13 cellular contexts compared by ENCODE assay signal in genomic region chr9:131409458-131409992, GRCh38. TPM values are rescaled to one million over a fixed set of nuclear protein-coding genes. Genes with fewer than 3 reads are reported as not detected.
DNase-seq lines count a peak whose midpoint lies in the region; ATAC-seq and TF ChIP-seq lines count a peak whose summit lies in the region.
"Had no signal": no experiment of that assay in that cellular context is flagged by ENCODE, and none has a peak within 500 bp of the region (broad histone marks: within the 10 kb centered on the region; RNA-seq: fewer than 3 reads in every experiment).

No MANE protein-coding gene starts in this region.

- no peaks in the 10 kb centered on the region for H3K27me3 Mint-ChIP-seq in activated T-helper 17 cell treated with anti-CD3 and anti-CD28 coated beads, Interleukin-2, amount 50 U/mL, for 72 hours

- peaks cover 25% of the 10 kb centered on the region for H3K36me3 Mint-ChIP-seq in activated T-helper 17 cell treated with anti-CD3 and anti-CD28 coated beads, Interleukin-2, amount 50 U/mL, for 72 hours (ENCODE audit: low read depth)

- H2AK5ac ChIP-seq in mesenchymal stem cell (ENCODE audit: low read length, severe bottlenecking), result no peak overlapping the region

- H2BK12ac ChIP-seq in mesenchymal stem cell (ENCODE audit: low read length in 2 of 2), result no peak overlapping the region

- TF ChIP-seq POLR2A in transverse colon (IDR thresholded peaks at IDR 0.05), result no peak

- H3K36me3 ChIP-seq in heart right ventricle, result peaks cover 0 to 13% (median 0%) of the 10 kb centered on the region in 9 donors
- H3K36me3 ChIP-seq in mesenchymal stem cell (ENCODE audit: control insufficient read depth in 1 of 2, insufficient read depth in 2 of 2, low read depth in 1 of 2, low read length in 2 of 2), result peaks cover 3 to 8% of the 10 kb centered on the region in 2 experiments
- H3K36me3 ChIP-seq in transverse colon, result no peaks in the 10 kb centered on the region
- H3K36me3 ChIP-seq: tibial artery had no signal

- no peaks in the 10 kb centered on the region for H3K9me3 Mint-ChIP-seq in activated T-helper 17 cell treated with anti-CD3 and anti-CD28 coated beads, Interleukin-2, amount 50 U/mL, for 72 hours

- no peak for DNase-seq in heart right ventricle
- DNase-seq in left ventricle myocardium superior, result no peak
- DNase-seq in mesenchymal stem cell, result no peak
- DNase-seq in transverse colon, result no peak
- no peak for DNase-seq in NCI-H1105 (lab: John Stamatoyannopoulos, UW)
- DNase-seq in COR-L47 (lab: John Stamatoyannopoulos, UW), result no peak
- DNase-seq: C1 segment of cervical spinal cord, NCI-H146, tibial artery had no signal

- H4K8ac ChIP-seq in mesenchymal stem cell (ENCODE audit: low read length), result no peak overlapping the region

- peaks cover 69% of the 10 kb centered on the region for H3K4me1 Mint-ChIP-seq in activated T-helper 17 cell treated with anti-CD3 and anti-CD28 coated beads, Interleukin-2, amount 50 U/mL, for 72 hours

- H3K18ac ChIP-seq in mesenchymal stem cell (ENCODE audit: low read depth in 1 of 2, low read length in 2 of 2), result no peak overlapping the region

- peak overlapping the region in 8 of 10 donors; percentile 37 to 89 (median 57) for H3K27ac ChIP-seq in heart right ventricle
- H3K27ac ChIP-seq in mesenchymal stem cell (ENCODE audit: low read length, poor library complexity, severe bottlenecking), result no peak overlapping the region
- H3K27ac ChIP-seq in transverse colon, result peak overlapping the region; percentile 80 to 99 (median 82)
- H3K27ac ChIP-seq: SJSA1 had no signal

- no peaks in the 10 kb centered on the region for H3K27me3 ChIP-seq in heart right ventricle
- no peaks in the 10 kb centered on the region for H3K27me3 ChIP-seq in mesenchymal stem cell (ENCODE audit: control insufficient read depth in 1 of 2, insufficient read depth in 1 of 2, low read length in 2 of 2)
- H3K27me3 ChIP-seq in transverse colon, result no peaks in the 10 kb centered on the region
- H3K27me3 ChIP-seq: SJSA1, tibial artery had no signal

- H3K14ac ChIP-seq in mesenchymal stem cell (ENCODE audit: low read length in 2 of 2), result no peak overlapping the region

- no peak overlapping the region for H2BK5ac ChIP-seq in mesenchymal stem cell (ENCODE audit: low read depth, low read length, poor library complexity, severe bottlenecking)

- peak overlapping the region; percentile 72 for H3K4me3 Mint-ChIP-seq in activated T-helper 17 cell treated with anti-CD3 and anti-CD28 coated beads, Interleukin-2, amount 50 U/mL, for 72 hours

- no peaks in the 10 kb centered on the region for H3K9me3 ChIP-seq in heart right ventricle
- H3K9me3 ChIP-seq in mesenchymal stem cell (ENCODE audit: control insufficient read depth, low read length), result no peaks in the 10 kb centered on the region
- no peaks in the 10 kb centered on the region for H3K9me3 ChIP-seq in transverse colon
- H3K9me3 ChIP-seq: SJSA1, tibial artery had no signal

- no peak overlapping the region for H3K23ac ChIP-seq in mesenchymal stem cell (ENCODE audit: low read length in 2 of 2)

- no peak overlapping the region for H2BK15ac ChIP-seq in mesenchymal stem cell (ENCODE audit: low read depth, poor library complexity, severe bottlenecking)

- H2BK120ac ChIP-seq in mesenchymal stem cell (ENCODE audit: low read depth, low read length), result no peak overlapping the region

- peak overlapping the region; percentile 30 for H3K9ac ChIP-seq in mesenchymal stem cell (ENCODE audit: low read length)

- 37 to 39% methylated on average over 7 of the region's 7 CpGs for WGBS in heart right ventricle, 2 donors
- 95% methylated on average over 4 of the region's 7 CpGs for WGBS in mesenchymal stem cell
- WGBS in transverse colon (ENCODE audit: low coverage in 1 of 2), 2 donors, result 63 to 75% methylated on average over 1 to 7 of the region's 7 CpGs

- H3K4me1 ChIP-seq in heart right ventricle, result peaks cover 31 to 100% (median 91%) of the 10 kb centered on the region in 9 donors
- H3K4me1 ChIP-seq in mesenchymal stem cell (ENCODE audit: control insufficient read depth, insufficient read depth, low read depth, low read length), result peaks cover 38% of the 10 kb centered on the region
- peaks cover 50 to 84% (median 62%) of the 10 kb centered on the region in 4 donors for H3K4me1 ChIP-seq in transverse colon

- no peak overlapping the region for H3K4ac ChIP-seq in mesenchymal stem cell (ENCODE audit: low read depth in 1 of 2, low read length in 2 of 2)

- no peak overlapping the region for H4K91ac ChIP-seq in mesenchymal stem cell (ENCODE audit: low read length)

- TF ChIP-seq CTCF in heart right ventricle (IDR thresholded peaks at IDR 0.05) (no peak), transverse colon (IDR thresholded peaks at IDR 0.05) (no peak)

- H3K4me3 ChIP-seq in heart right ventricle (no peak overlapping the region), mesenchymal stem cell (ENCODE audit: insufficient read depth in 1 of 2, low read depth in 1 of 2, low read length in 2 of 2) (no peak overlapping the region), transverse colon (no peak overlapping the region)
- H3K4me3 ChIP-seq: GM12878, SJSA1, tibial artery had no signal

- intact Hi-C loops in heart right ventricle (cut with DNase I), result no loop called here
- intact Hi-C loops in left ventricle myocardium superior (cut with micrococcal nuclease), result no loop called here
- intact Hi-C loops in transverse colon (cut with DNase I; ENCODE audit: low total_unique reads), result no loop called here

- no peak for TF ChIP-seq EP300 in transverse colon (IDR thresholded peaks at IDR 0.05; ENCODE audit: low read depth)

- no peaks in the 10 kb centered on the region for H3K79me1 ChIP-seq in mesenchymal stem cell (replicated peaks; ENCODE audit: low read length, poor library complexity, severe bottlenecking)

- in situ Hi-C loops in transverse colon (cut with MboI; ENCODE audit: low pct_ligation_motif_present in 1 of 4, low pct_unique_long_range_greater_than_20kb in 1 of 4, low sequenced_read_pairs in 3 of 4), result no loop called here

- H3K4me2 ChIP-seq in mesenchymal stem cell (ENCODE audit: low read length, poor library complexity, severe bottlenecking), result no peak overlapping the region

- H3K27ac Mint-ChIP-seq in activated T-helper 17 cell treated with anti-CD3 and anti-CD28 coated beads, Interleukin-2, amount 50 U/mL, for 72 hours, result peak overlapping the region; percentile 91

- no peak for ATAC-seq in heart right ventricle
- ATAC-seq in left ventricle myocardium superior, result no peak
- no peak for ATAC-seq in activated T-helper 17 cell treated with anti-CD3 and anti-CD28 coated beads, Interleukin-2, amount 50 U/mL, for 72 hours (replicated peaks)
- no peak for ATAC-seq in GM21619 (IDR thresholded peaks at IDR 0.05; ENCODE audit: unreplicated experiment)
- ATAC-seq: GM12878 had no signal

- no peak overlapping the region for H2AFZ ChIP-seq in mesenchymal stem cell (ENCODE audit: low read depth, low read length)

RNA-seq across cellular contexts. Expression of gene PRRC2B, which starts 15.6 kb away (rescaled TPM):
- total RNA-seq in heart right ventricle, result 100 to 1,000 TPM; 107 to 153 (median 132) TPM
- polyA plus RNA-seq in heart right ventricle, result 10 to 100 TPM; 26.4 to 77.1 TPM
- total RNA-seq in left ventricle myocardium superior, result 144 TPM
- 100 to 1,000 TPM; 136 to 157 TPM for total RNA-seq in activated T-helper 17 cell treated with anti-CD3 and anti-CD28 coated beads, Interleukin-2, amount 50 U/mL, for 72 hours
- 55.8 TPM for polyA plus RNA-seq in mesenchymal stem cell (2013, experiment 1 of 2)
- 53.6 TPM for polyA plus RNA-seq in mesenchymal stem cell (2013, experiment 2 of 2)
- total RNA-seq in transverse colon, result 100 to 1,000 TPM in 2 of 4 donors, 10 to 100 TPM in 2; 73.7 to 171 (median 98.9) TPM
